In genomic region chr1:28185071-28185470, GRCh38 we compare ENCODE assay signal across 29 cellular contexts. TPM values are rescaled to one million over a fixed set of nuclear protein-coding genes. Genes with fewer than 3 reads are reported as not detected.
"Had no signal": no experiment of that assay in that cellular context is flagged by ENCODE, and none has a peak within 500 bp of the region (broad histone marks: within the 10 kb centered on the region; RNA-seq: fewer than 3 reads in every experiment).

No MANE protein-coding gene starts in this region.

- DNase-seq: Kasumi-1, MM.1S, MV-4-11, NCI-H1092, NCI-H1105, NCI-H1417 treated with DMSO at 0.1 percent for 48 hours, NCI-H1436 treated with DMSO at 0.1 percent for 48 hours, NCI-H1694 treated with DMSO at 0.1 percent for 48 hours, NCI-H187 treated with DMSO at 0.1 percent for 48 hours, NCI-H2029, NCI-H2081, NCI-H2171 treated with DMSO at 0.1 percent for 48 hours, NCI-H2227 treated with DMSO at 0.1 percent for 48 hours, NCI-H345, NCI-H446, NCI-H510A treated with DMSO at 0.1 percent for 48 hours, NCI-H524 treated with DMSO at 0.1 percent for 48 hours, NCI-H526 treated with DMSO at 0.1 percent for 48 hours, NCI-H774, PC-9, SHP77, SIG-M5, SJCRH30 had no signal

- H3K4me3 ChIP-seq: PC-9, SJCRH30, SK-N-MC had no signal

- H3K27ac ChIP-seq: PC-9, RWPE1, SJCRH30, SK-N-MC had no signal

- H3K4me1 ChIP-seq: SJCRH30 had no signal

- ATAC-seq: Panc1, Right ventricle myocardium inferior, SK-N-SH treated with all-trans-retinoic acid at 6 μM for 48 hours had no signal

- H3K36me3 ChIP-seq: SJCRH30 had no signal

RNA-seq across cellular contexts. Expression of gene PTAFR, which starts 8.6 kb away (rescaled TPM):
- total RNA-seq: NCI-H460 had no signal
